ENCODE assay signal across 27 cellular contexts in the genomic region with DNA sequence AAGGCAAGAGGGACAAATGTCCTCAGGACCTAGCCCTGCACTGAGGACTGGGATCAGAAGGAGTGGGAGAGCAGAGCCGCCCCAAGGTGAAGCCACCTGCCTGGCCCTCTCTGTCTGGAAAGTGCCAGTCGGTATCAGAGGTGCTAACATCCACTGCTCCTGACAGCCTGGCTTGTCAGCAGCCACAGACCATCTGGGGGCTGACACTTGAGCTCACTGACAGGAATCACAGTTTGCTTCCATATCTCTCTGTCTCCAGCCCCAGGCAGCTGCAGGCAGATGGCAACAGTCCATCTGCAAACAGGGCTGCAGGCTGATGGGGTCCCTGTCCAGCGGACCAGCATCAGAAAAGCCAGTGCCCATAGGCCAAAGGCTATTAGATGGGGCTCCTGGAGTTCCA. TPM values are rescaled to one million over a fixed set of nuclear protein-coding genes. Genes with fewer than 3 reads are reported as not detected.
"Had no signal": no experiment of that assay in that cellular context is flagged by ENCODE, and none has a peak within 500 bp of the region (broad histone marks: within the 10 kb centered on the region; RNA-seq: fewer than 3 reads in every experiment).

No MANE protein-coding gene starts in this region.

- ATAC-seq: activated T-cell treated with anti-CD3 and anti-CD28 coated beads, Interleukin-2, amount 50 U/mL, for 4 hours; effector memory CD8-positive, alpha-beta T cell; esophagus mucosa; lower lobe of right lung; mucosa of descending colon; sciatic nerve; stimulated activated effector memory CD8-positive, alpha-beta T cell treated with anti-CD3 and anti-CD28 coated beads, Interleukin-12 subunit alpha, Interleukin-12 subunit beta, amount 100 ng/mL, for 72 hours; stimulated activated naive CD8-positive, alpha-beta T cell treated with anti-CD3 and anti-CD28 coated beads, Interleukin-15, amount 100 ng/mL, for 72 hours; WTC11 had no signal

- H3K36me3 ChIP-seq: lower lobe of right lung, tibial nerve had no signal

- H3K27ac ChIP-seq: lower lobe of right lung, parathyroid adenoma, tibial nerve had no signal

- H3K4me1 Mint-ChIP-seq: activated naive CD8-positive, alpha-beta T cell treated with anti-CD3 and anti-CD28 coated beads for 36 hours; central memory CD8-positive, alpha-beta T cell; stimulated activated effector memory CD8-positive, alpha-beta T cell treated with anti-CD3 and anti-CD28 coated beads, Interleukin-12 subunit alpha, Interleukin-12 subunit beta, amount 100 ng/mL, for 72 hours; stimulated activated naive CD8-positive, alpha-beta T cell treated with anti-CD3 and anti-CD28 coated beads, Interleukin-15, amount 100 ng/mL, for 72 hours had no signal

- H3K9me3 ChIP-seq: lower lobe of right lung, mucosa of descending colon, tibial nerve had no signal

- H3K79me2 ChIP-seq: parathyroid adenoma had no signal

- H3K9me3 Mint-ChIP-seq: activated naive CD8-positive, alpha-beta T cell treated with anti-CD3 and anti-CD28 coated beads for 36 hours; activated T-cell treated with anti-CD3 and anti-CD28 coated beads, Interleukin-2, amount 50 U/mL, for 4 hours; activated T-helper 2 cell treated with anti-CD3 and anti-CD28 coated beads, Interferon-gamma antibody, Interleukin-2, Interleukin-4, amounts not matched to agents 10 μg/mL and 5 μg/mL and 100 μg/mL, durations not matched to agents 14 hours and 24 hours and 36 hours; central memory CD8-positive, alpha-beta T cell; nephron progenitor cell; stimulated activated effector memory CD8-positive, alpha-beta T cell treated with anti-CD3 and anti-CD28 coated beads, Interleukin-12 subunit alpha, Interleukin-12 subunit beta, amount 100 ng/mL, for 72 hours; stimulated activated naive CD8-positive, alpha-beta T cell treated with anti-CD3 and anti-CD28 coated beads, Interleukin-15, amount 100 ng/mL, for 72 hours; WTC11 had no signal

- DNase-seq: activated CD4-positive, alpha-beta T cell treated with anti-CD3 and anti-CD28 coated beads, Interleukin-2, amount 50 U/mL, for 48 hours; activated CD8-positive, alpha-beta memory T cell treated with anti-CD3 and anti-CD28 coated beads, Interleukin-2, amount 50 U/mL, for 48 hours; activated naive CD4-positive, alpha-beta T cell; activated naive CD8-positive, alpha-beta T cell treated with anti-CD3 and anti-CD28 coated beads for 36 hours; activated T-cell treated with anti-CD3 and anti-CD28 coated beads, Interleukin-2, amount 50 U/mL, for 4 hours; effector memory CD8-positive, alpha-beta T cell; foreskin melanocyte; lower lobe of right lung; mesendoderm; mucosa of descending colon; nephron progenitor cell; small intestine; stimulated activated CD4-positive, alpha-beta T cell treated with anti-CD3 and anti-CD28 coated beads, Interleukin-2, amount 100 ng/mL, for 24 hours; stimulated activated naive CD8-positive, alpha-beta T cell treated with anti-CD3 and anti-CD28 coated beads, Interleukin-15, amount 100 ng/mL, for 72 hours; T1000 had no signal

- H3K27ac Mint-ChIP-seq: activated naive CD8-positive, alpha-beta T cell treated with anti-CD3 and anti-CD28 coated beads for 36 hours; activated T-helper 2 cell treated with anti-CD3 and anti-CD28 coated beads, Interferon-gamma antibody, Interleukin-2, Interleukin-4, amounts not matched to agents 10 μg/mL and 5 μg/mL and 100 μg/mL, durations not matched to agents 14 hours and 24 hours and 36 hours; effector memory CD8-positive, alpha-beta T cell; nephron progenitor cell; stimulated activated effector memory CD8-positive, alpha-beta T cell treated with anti-CD3 and anti-CD28 coated beads, Interleukin-12 subunit alpha, Interleukin-12 subunit beta, amount 100 ng/mL, for 72 hours; stimulated activated naive CD8-positive, alpha-beta T cell treated with anti-CD3 and anti-CD28 coated beads, Interleukin-15, amount 100 ng/mL, for 72 hours; WTC11 had no signal

- H3K4me3 ChIP-seq: lower lobe of right lung, mucosa of descending colon, tibial nerve had no signal

- H2AFZ ChIP-seq: parathyroid adenoma had no signal

- H3K4me1 ChIP-seq: lower lobe of right lung had no signal

- H3K9ac ChIP-seq: parathyroid adenoma had no signal

- H3K4me3 Mint-ChIP-seq: activated naive CD8-positive, alpha-beta T cell treated with anti-CD3 and anti-CD28 coated beads for 36 hours; activated T-cell treated with anti-CD3 and anti-CD28 coated beads, Interleukin-2, amount 50 U/mL, for 4 hours; central memory CD8-positive, alpha-beta T cell; effector memory CD8-positive, alpha-beta T cell; nephron progenitor cell; stimulated activated effector memory CD8-positive, alpha-beta T cell treated with anti-CD3 and anti-CD28 coated beads, Interleukin-12 subunit alpha, Interleukin-12 subunit beta, amount 100 ng/mL, for 72 hours; stimulated activated naive CD8-positive, alpha-beta T cell treated with anti-CD3 and anti-CD28 coated beads, Interleukin-15, amount 100 ng/mL, for 72 hours; WTC11 had no signal

- H3K36me3 Mint-ChIP-seq: activated naive CD8-positive, alpha-beta T cell treated with anti-CD3 and anti-CD28 coated beads for 36 hours; stimulated activated effector memory CD8-positive, alpha-beta T cell treated with anti-CD3 and anti-CD28 coated beads, Interleukin-12 subunit alpha, Interleukin-12 subunit beta, amount 100 ng/mL, for 72 hours; WTC11 had no signal

RNA-seq across cellular contexts. Expression of gene OPCML, which starts 5.5 kb away (rescaled TPM):
- total RNA-seq: activated CD8-positive, alpha-beta memory T cell treated with anti-CD3 and anti-CD28 coated beads for 36 hours; activated naive CD8-positive, alpha-beta T cell treated with anti-CD3 and anti-CD28 coated beads for 36 hours; activated T-cell treated with anti-CD3 and anti-CD28 coated beads, Interleukin-2, amount 50 U/mL, for 4 hours; activated T-helper 2 cell treated with anti-CD3 and anti-CD28 coated beads, Interferon-gamma antibody, Interleukin-2, Interleukin-4, amounts not matched to agents 10 μg/mL and 5 μg/mL and 100 μg/mL, durations not matched to agents 14 hours and 24 hours and 36 hours; dermis microvascular lymphatic vessel endothelial cell; endothelial cell of umbilical vein; esophagus mucosa; pulmonary artery endothelial cell had no signal
- polyA plus RNA-seq: endothelial cell of umbilical vein had no signal
